Comparison of ENCODE assay signal across 22 cellular contexts in genomic region chr10:25206693-25207414, GRCh38. TPM values are rescaled to one million over a fixed set of nuclear protein-coding genes. Genes with fewer than 3 reads are reported as not detected.
"Had no signal": no experiment of that assay in that cellular context is flagged by ENCODE, and none has a peak within 500 bp of the region (broad histone marks: within the 10 kb centered on the region; RNA-seq: fewer than 3 reads in every experiment).

No MANE protein-coding gene starts in this region.

- DNase-seq: activated B cell treated with CpG ODN at 0.5 μM for 24 hours; activated CD4-positive, alpha-beta T cell treated with anti-CD3 and anti-CD28 coated beads for 1 hour; activated CD4-positive, alpha-beta T cell treated with anti-CD3 and anti-CD28 coated beads, Interleukin-2, amount 10 ng/mL, durations not matched to agents 24 days and 14 days; activated CD4-positive, alpha-beta T cell treated with anti-CD3 and anti-CD28 coated beads, Interleukin-2, amount 50 U/mL, for 48 hours; activated CD8-positive, alpha-beta memory T cell treated with anti-CD3 and anti-CD28 coated beads, Interleukin-2, amount 10 ng/mL, durations not matched to agents 7 days and 5 days; activated effector memory CD4-positive, alpha-beta T cell treated with anti-CD3 and anti-CD28 coated beads, Interleukin-2, amount 50 U/mL, for 16 hours; activated naive CD4-positive, alpha-beta T cell treated with Interleukin-2 at 50 U/mL for 16 hours; activated naive CD8-positive, alpha-beta T cell treated with anti-CD3 and anti-CD28 coated beads, Interleukin-2, amount 50 U/mL, for 24 hours; activated T-cell treated with anti-CD3 and anti-CD28 coated beads, Interleukin-2, amount 50 U/mL, for 4 hours; amniotic stem cell; body of pancreas; KG1; NCI-H1048; NCI-H1694; NCI-H2029; NCI-H2107; NCI-H524; NCI-H774; SIG-M5 had no signal

- H3K27me3 ChIP-seq: ascending aorta, body of pancreas had no signal

- H3K4me1 ChIP-seq: ascending aorta had no signal

- H3K27ac ChIP-seq: ascending aorta, body of pancreas had no signal

- H3K4me3 ChIP-seq: ascending aorta, body of pancreas had no signal

- H3K9me3 ChIP-seq: ascending aorta, body of pancreas had no signal

- H3K36me3 ChIP-seq: ascending aorta had no signal

RNA-seq across cellular contexts. Expression of gene GPR158, which starts 32.1 kb away (rescaled TPM):
- total RNA-seq: activated B cell treated with CpG ODN at 0.5 μM for 24 hours; activated CD4-positive, alpha-beta T cell treated with anti-CD3 and anti-CD28 coated beads, Interleukin-2, amount 10 ng/mL, durations not matched to agents 24 days and 14 days; activated CD8-positive, alpha-beta memory T cell treated with anti-CD3 and anti-CD28 coated beads, Interleukin-2, amount 10 ng/mL, durations not matched to agents 7 days and 5 days; activated naive CD4-positive, alpha-beta T cell treated with anti-CD3 and anti-CD28 coated beads, Interleukin-2, amount 50 U/mL, for 72 hours; activated T-cell treated with anti-CD3 and anti-CD28 coated beads, Interleukin-2, amount 50 U/mL, for 4 hours; ascending aorta; OCI-LY7 had no signal
